ENCODE assay signal across 14 cellular contexts in the genomic region with DNA sequence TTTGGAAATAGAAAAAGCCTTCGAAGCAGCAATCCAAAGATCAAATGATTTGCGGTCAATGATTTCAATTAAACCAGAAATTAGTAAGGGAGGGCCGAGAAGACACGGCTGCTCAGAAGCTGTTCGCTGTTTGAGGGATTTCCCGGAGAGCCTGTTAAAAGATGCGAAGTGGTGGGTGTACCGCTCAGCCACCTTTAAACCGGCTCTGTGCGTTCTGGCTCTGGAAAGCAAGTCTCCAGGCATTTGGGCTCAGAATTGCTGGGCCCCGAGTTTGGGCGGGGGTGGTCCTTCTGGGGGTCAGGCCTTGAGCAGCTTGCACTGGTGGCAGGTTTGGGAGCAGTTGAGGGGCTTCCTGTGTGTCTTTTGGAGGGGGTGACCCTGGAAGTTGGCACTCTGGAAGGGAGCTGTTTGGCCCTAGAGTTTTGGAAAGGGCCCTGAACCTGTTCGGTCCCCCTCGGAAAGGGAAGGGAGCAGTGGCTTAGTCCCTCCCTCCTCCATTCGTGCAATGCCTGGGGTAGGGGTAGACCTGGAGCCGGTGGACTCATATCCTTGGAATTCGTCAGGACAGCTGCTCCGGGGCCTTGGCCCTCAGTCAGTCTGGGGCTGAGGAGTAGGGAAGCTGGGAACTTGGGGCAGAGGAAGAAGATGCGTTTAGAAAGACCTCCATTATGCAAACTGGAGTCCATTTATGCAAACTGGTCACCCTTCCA. TPM values are rescaled to one million over a fixed set of nuclear protein-coding genes. Genes with fewer than 3 reads are reported as not detected.
DNase-seq lines count a peak whose midpoint lies in the region; ATAC-seq, FAIRE-seq and TF ChIP-seq lines count a peak whose summit lies in the region.
"Had no signal": no experiment of that assay in that cellular context is flagged by ENCODE, and none has a peak within 500 bp of the region (broad histone marks: within the 10 kb centered on the region; RNA-seq: fewer than 3 reads in every experiment).

No MANE protein-coding gene starts in this region.

- peak overlapping the region; percentile 72 for H3K27ac Mint-ChIP-seq in Calu3 (ENCODE audit: unreplicated experiment)
- H3K27ac Mint-ChIP-seq in astrocyte (ENCODE audit: unreplicated experiment): peak overlapping the region; percentile 88
- no peak overlapping the region for H3K27ac Mint-ChIP-seq in neural progenitor cell
- H3K27ac Mint-ChIP-seq: activated naive CD8-positive, alpha-beta T cell treated with anti-CD3 and anti-CD28 coated beads, Interleukin-2, amount 10 ng/mL, durations not matched to agents 7 days and 5 days had no signal

- intact Hi-C loops in Calu3 (cut with micrococcal nuclease; ENCODE audit: unreplicated experiment): loop anchor here (5.0 kb wide), 1 partner anchor 205 kb away; no protein-coding TSS in a partner anchor

- H2AFZ ChIP-seq in astrocyte (ENCODE audit: low read depth, low read length) (no peak overlapping the region), neural progenitor cell (replicated peaks) (no peak overlapping the region)

- CTCF ChIA-PET in Calu3 (lab: Charles Lee): interaction anchor here (1.9 kb wide), 1 partner anchor 71 kb away, joined by 6 read pairs; no protein-coding TSS in a partner anchor
- CTCF ChIA-PET in HEK293 (lab: Yijun Ruan, JAX): interaction anchor here (0.6 to 2.9 kb wide), 11 partner anchors 10 to 280 kb away, joined by 3 to 12 read pairs (median 4); no protein-coding TSS in a partner anchor

- peaks cover 41% of the 10 kb centered on the region for H3F3A ChIP-seq in neural progenitor cell (ENCODE audit: low read depth)

- H3K4me3 ChIP-seq in HEK293 (ENCODE audit: low read depth, low read length): peak overlapping the region; percentile 73
- H3K4me3 ChIP-seq in astrocyte (ENCODE audit: insufficient read depth, low read depth, low read length): peak overlapping the region; percentile 41
- peak overlapping the region; percentile 34 for H3K4me3 ChIP-seq in neural progenitor cell
- H3K4me3 ChIP-seq: SJCRH30 had no signal

- TSS peak; percentile 10 for BruUV-seq in Calu3 (replicated peaks; lab: Mats Ljungman, UMichigan)

- H4K20me1 ChIP-seq in astrocyte (ENCODE audit: insufficient read depth, low read length): peaks cover 59% of the 10 kb centered on the region
- H4K20me1 ChIP-seq in neural progenitor cell (ENCODE audit: low read depth): peaks cover 97% of the 10 kb centered on the region

- POLR2A ChIA-PET in HEK293 (lab: Yijun Ruan, JAX): interaction anchor here (1.1 to 1.2 kb wide), 2 partner anchors 10 to 15 kb away, joined by 3 read pairs; no protein-coding TSS in a partner anchor

- no peak for DNase-seq in Calu3
- DNase-seq in astrocyte (ENCODE audit: low read depth): no peak
- peak; percentile 47 for DNase-seq in neural progenitor cell (ENCODE audit: low spot score)
- DNase-seq in A172 (ENCODE audit: low spot score): no peak
- no peak for DNase-seq in ureter (ENCODE audit: low spot score)
- no peak for DNase-seq in NCI-H2107 (lab: John Stamatoyannopoulos, UW)
- DNase-seq: COR-L47, dermis blood vessel endothelial cell, NCI-H524, SJCRH30 had no signal

- H3K4me1 ChIP-seq in HEK293 (ENCODE audit: control insufficient read depth, insufficient read depth, low read length) (peaks cover 4% of the 10 kb centered on the region; the same call in 1 of the 2 replicates), astrocyte (ENCODE audit: insufficient read depth, low read length) (peaks cover 7% of the 10 kb centered on the region), neural progenitor cell (peaks cover 55% of the 10 kb centered on the region)
- H3K4me1 ChIP-seq: SJCRH30 had no signal

- H3K4me1 Mint-ChIP-seq in Calu3 (ENCODE audit: low read depth, unreplicated experiment) (no peaks in the 10 kb centered on the region), astrocyte (ENCODE audit: low read depth, unreplicated experiment) (peaks cover 17% of the 10 kb centered on the region), neural progenitor cell (peaks cover 26% of the 10 kb centered on the region)

- no peak for FAIRE-seq in astrocyte (lab: Jason Lieb, UNC)

- peak overlapping the region; percentile 78 for H3K4me2 ChIP-seq in astrocyte (ENCODE audit: low read length)
- H3K4me2 ChIP-seq in neural progenitor cell: peak overlapping the region; percentile 70

- H3K9me3 ChIP-seq in HEK293 (ENCODE audit: control insufficient read depth, insufficient read depth, low read depth, low read length) (no peaks in the 10 kb centered on the region), astrocyte (ENCODE audit: insufficient read depth, low read depth, low read length) (no peaks in the 10 kb centered on the region), neural progenitor cell (ENCODE audit: low read depth) (no peaks in the 10 kb centered on the region)
- H3K9me3 ChIP-seq: SJCRH30 had no signal

- H3K27me3 Mint-ChIP-seq in Calu3 (ENCODE audit: unreplicated experiment): no peaks in the 10 kb centered on the region
- H3K27me3 Mint-ChIP-seq in astrocyte (ENCODE audit: low read depth, unreplicated experiment): peaks cover 58% of the 10 kb centered on the region
- peaks cover 81% of the 10 kb centered on the region for H3K27me3 Mint-ChIP-seq in neural progenitor cell (ENCODE audit: insufficient read depth, low read depth)

- peaks cover 38% of the 10 kb centered on the region for H3K36me3 Mint-ChIP-seq in Calu3 (ENCODE audit: insufficient read depth, unreplicated experiment)
- H3K36me3 Mint-ChIP-seq in astrocyte (ENCODE audit: low read depth, unreplicated experiment): peaks cover 6% of the 10 kb centered on the region
- no peaks in the 10 kb centered on the region for H3K36me3 Mint-ChIP-seq in neural progenitor cell

- H3K27me3 ChIP-seq in astrocyte (ENCODE audit: insufficient read depth, low read length) (peaks cover 95% of the 10 kb centered on the region), neural progenitor cell (peaks cover 100% of the 10 kb centered on the region)
- H3K27me3 ChIP-seq: SJCRH30 had no signal

- no peak for TF ChIP-seq CTCF in Calu3 (IDR thresholded peaks at IDR 0.05; ENCODE audit: unreplicated experiment)
- TF ChIP-seq CTCF in HEK293 (tag by site-specific recombination; IDR thresholded peaks at IDR 0.05): no peak
- TF ChIP-seq CTCF in astrocyte (IDR thresholded peaks at IDR 0.05; ENCODE audit: insufficient read depth, low read depth, low read length): no peak
- TF ChIP-seq CTCF in neural progenitor cell (IDR thresholded peaks at IDR 0.05): no peak

- H3K9me3 Mint-ChIP-seq in Calu3 (ENCODE audit: low read depth, unreplicated experiment): no peaks in the 10 kb centered on the region
- peaks cover 4% of the 10 kb centered on the region for H3K9me3 Mint-ChIP-seq in astrocyte (ENCODE audit: unreplicated experiment)
- H3K9me3 Mint-ChIP-seq in neural progenitor cell: peaks cover 2% of the 10 kb centered on the region
- H3K9me3 Mint-ChIP-seq: activated naive CD8-positive, alpha-beta T cell treated with anti-CD3 and anti-CD28 coated beads, Interleukin-2, amount 10 ng/mL, durations not matched to agents 7 days and 5 days had no signal

- H3K27ac ChIP-seq in HEK293 (ENCODE audit: extremely low read depth, low read depth, low read length) (peak overlapping the region; percentile 91; the same call in 1 of the 2 replicates), astrocyte (ENCODE audit: low read depth, low read length) (no peak overlapping the region), neural progenitor cell (no peak overlapping the region)
- H3K27ac ChIP-seq: SJCRH30 had no signal

- no peak for ATAC-seq in GM19035 (IDR thresholded peaks at IDR 0.05; ENCODE audit: unreplicated experiment)
- ATAC-seq: activated CD4-positive, CD25-positive, alpha-beta regulatory T cell treated with anti-CD3 and anti-CD28 coated beads, Interleukin-2, amount 50 U/mL, for 24 hours had no signal

- H3K4me3 Mint-ChIP-seq in Calu3 (ENCODE audit: low read depth, unreplicated experiment) (peak overlapping the region; percentile 82), astrocyte (ENCODE audit: unreplicated experiment) (peak overlapping the region; percentile 83), neural progenitor cell (peak overlapping the region; percentile 77)
- H3K4me3 Mint-ChIP-seq: activated naive CD8-positive, alpha-beta T cell treated with anti-CD3 and anti-CD28 coated beads, Interleukin-2, amount 10 ng/mL, durations not matched to agents 7 days and 5 days had no signal

- H3K36me3 ChIP-seq in HEK293 (ENCODE audit: control insufficient read depth in 2 of 2, insufficient read depth in 1 of 2, low read length in 2 of 2): peaks cover 0 to 3% of the 10 kb centered on the region in 2 experiments; a peak in 1 of 3 replicates
- H3K36me3 ChIP-seq in astrocyte (ENCODE audit: insufficient read depth, low read length): no peaks in the 10 kb centered on the region
- H3K36me3 ChIP-seq in neural progenitor cell: no peaks in the 10 kb centered on the region
- H3K36me3 ChIP-seq: SJCRH30 had no signal

- H3K9ac ChIP-seq in astrocyte (ENCODE audit: low read length) (peak overlapping the region; percentile 80), neural progenitor cell (no peak overlapping the region)

- H3K79me2 ChIP-seq in astrocyte (ENCODE audit: insufficient read depth, low read length) (peaks cover 39% of the 10 kb centered on the region), neural progenitor cell (ENCODE audit: low read depth) (no peaks in the 10 kb centered on the region)

TF ChIP-seq in HEK293, 187 proteins besides CTCF, POLR2A, EP300 and RAD21:
- TF ChIP-seq REPIN1 (tag by site-specific recombination; IDR thresholded peaks at IDR 0.05; ENCODE audit: low read depth) (no peak), ZNF341 (tag by site-specific recombination; IDR thresholded peaks at IDR 0.05; ENCODE audit: low read depth) (peak; percentile 18; the same call in 1 of the 2 replicates)

RNA-seq across cellular contexts. Expression of gene SIM2, which starts 3.2 kb away (rescaled TPM):
- total RNA-seq in Calu3 (2022): 15.1 and 15.4 TPM in 2 replicates
- 9.2 and 12.8 TPM in 2 replicates for total RNA-seq in astrocyte
- total RNA-seq in neural progenitor cell (ENCODE audit: low replicate concordance): not detected in 2 replicates
- total RNA-seq in A172 (2014; rRNA removed; shearing (Covaris generic)): 0.86 and 5.1 TPM in 2 replicates
- 0.49 TPM for total RNA-seq in ureter
- total RNA-seq: activated naive CD8-positive, alpha-beta T cell treated with anti-CD3 and anti-CD28 coated beads, Interleukin-2, amount 10 ng/mL, durations not matched to agents 7 days and 5 days had no signal
